9 cellular contexts compared by ENCODE assay signal in the genomic region with DNA sequence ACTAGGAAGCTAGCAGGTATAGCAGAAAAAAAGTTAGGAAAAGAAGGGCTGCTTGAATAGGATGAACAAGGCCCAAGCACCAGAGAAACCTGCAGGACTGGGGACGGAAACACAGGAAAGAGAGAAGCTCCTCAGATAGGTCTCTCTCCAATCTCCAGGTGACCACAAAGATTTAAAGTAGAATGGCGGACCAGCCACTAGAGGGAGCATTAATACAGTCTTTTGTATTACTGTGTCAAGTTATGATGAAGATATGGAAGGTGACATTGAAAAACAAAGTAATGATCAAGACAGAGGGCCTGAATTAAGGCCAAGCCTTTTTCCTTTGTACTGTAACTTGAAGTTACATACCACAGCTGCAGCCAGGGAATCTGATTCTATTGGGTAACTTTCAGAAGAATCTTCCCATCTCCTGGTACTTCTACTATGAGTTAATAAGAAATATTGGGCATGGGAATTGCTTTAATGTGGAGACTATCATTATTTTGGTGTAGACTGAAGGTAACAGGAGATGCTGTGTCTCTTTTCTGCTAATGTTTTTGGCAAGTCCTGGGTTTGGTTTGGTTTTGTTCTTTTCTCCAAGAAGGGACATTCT. TPM values are rescaled to one million over a fixed set of nuclear protein-coding genes. Genes with fewer than 3 reads are reported as not detected.
DNase-seq lines count a peak whose midpoint lies in the region; ATAC-seq and TF ChIP-seq lines count a peak whose summit lies in the region.
"Had no signal": no experiment of that assay in that cellular context is flagged by ENCODE, and none has a peak within 500 bp of the region (broad histone marks: within the 10 kb centered on the region; RNA-seq: fewer than 3 reads in every experiment).

No MANE protein-coding gene starts in this region.

- H3K27me3 ChIP-seq in kidney epithelial cell (ENCODE audit: control insufficient read depth, insufficient read depth, low read length), result no peaks in the 10 kb centered on the region
- H3K27me3 ChIP-seq: BLaER1 treated with 17β-estradiol and CSF1 and Interleukin-3, amounts not matched to agents 10 nM and 100 nM had no signal

- no peaks in the 10 kb centered on the region for H3K36me3 ChIP-seq in kidney epithelial cell (ENCODE audit: control insufficient read depth, insufficient read depth, low read length)

- TF ChIP-seq CTCF in astrocyte of the cerebellum (IDR thresholded peaks at IDR 0.05; ENCODE audit: low read depth, low read length, missing control alignments), result peak; percentile 58
- peak; percentile 58 for TF ChIP-seq CTCF in kidney epithelial cell (IDR thresholded peaks at IDR 0.05; ENCODE audit: insufficient read depth, low read length, poor library complexity, severe bottlenecking)

- DNase-seq in NCI-H1092 treated with DMSO at 0.1 percent for 48 hours (lab: John Stamatoyannopoulos, UW), result peak; percentile 31
- DNase-seq in NCI-H1092 (lab: John Stamatoyannopoulos, UW), result no peak
- peak; percentile 41 for DNase-seq in HuH-7 (ENCODE audit: low spot score)
- DNase-seq in T follicular helper cell (ENCODE audit: low read depth), result peak; percentile 51
- no peak for DNase-seq in astrocyte of the cerebellum (ENCODE audit: low read depth)
- no peak for DNase-seq in kidney epithelial cell (ENCODE audit: low read depth)
- DNase-seq in stimulated activated CD8-positive, alpha-beta memory T cell treated with anti-CD3 and anti-CD28 coated beads, Interleukin-12 subunit alpha, Interleukin-12 subunit beta, amount 100 ng/mL, for 4 hours (ENCODE audit: low read depth), result peak; percentile 15

- in situ Hi-C loops in astrocyte of the cerebellum (cut with HindIII; ENCODE audit: low sequenced_read_pairs), result no loop called here

- peak; percentile 83 for ATAC-seq in GM21576 (IDR thresholded peaks at IDR 0.05; ENCODE audit: unreplicated experiment)

- H3K4me3 ChIP-seq in astrocyte of the cerebellum (ENCODE audit: low read depth, low read length) (no peak overlapping the region), kidney epithelial cell (ENCODE audit: low read depth, low read length) (no peak overlapping the region)
- H3K4me3 ChIP-seq: BLaER1 treated with 17β-estradiol and CSF1 and Interleukin-3, amounts not matched to agents 10 nM and 100 nM had no signal

RNA-seq across cellular contexts. Expression of a gene that starts 33.8 kb away (rescaled TPM):
- total RNA-seq in kidney epithelial cell, result 0.04 and 0.27 TPM in 2 replicates

RNA-seq across cellular contexts. Expression of a gene that starts 44.9 kb away (rescaled TPM):
- total RNA-seq in kidney epithelial cell, result not detected in 2 replicates

RNA-seq across cellular contexts. Expression of a gene that starts 54.8 kb away (rescaled TPM):
- total RNA-seq in kidney epithelial cell, result 27.0 and 43.6 TPM in 2 replicates

Comparison
In these comparisons a context has a peak if more than half of its experiments do, and no peak if none do; other contexts are left out.
1. DNase-seq: peak in NCI-H1092 treated with DMSO at 0.1 percent for 48 hours (single experiment), HuH-7 (single experiment), T follicular helper cell (single experiment) and stimulated activated CD8-positive, alpha-beta memory T cell treated with anti-CD3 and anti-CD28 coated beads, Interleukin-12 subunit alpha, Interleukin-12 subunit beta, amount 100 ng/mL, for 4 hours (single experiment); none in NCI-H1092 (single experiment), astrocyte of the cerebellum (single experiment) and kidney epithelial cell (single experiment).